1 cellular context compared by ENCODE assay signal in the genomic region with DNA sequence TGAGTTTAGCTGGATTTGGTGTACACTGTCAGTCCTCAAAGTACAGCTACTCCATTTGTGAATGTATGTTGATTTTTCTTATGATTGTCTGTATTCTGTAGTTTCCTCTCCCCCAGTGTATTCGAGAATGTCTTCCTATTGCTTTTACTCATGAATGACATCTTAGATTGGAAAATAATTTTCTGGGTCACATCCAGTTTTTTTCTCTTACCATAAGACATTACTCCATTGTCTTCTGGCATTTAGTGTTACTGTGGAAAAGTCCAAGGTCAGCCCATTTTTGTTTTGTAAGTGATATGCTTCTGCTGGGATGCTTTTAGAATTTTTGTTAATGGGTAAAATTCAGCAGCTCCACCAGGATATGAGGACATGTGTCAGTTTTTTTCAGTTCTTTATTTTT.
TF ChIP-seq lines count a peak whose summit lies in the region.

No MANE protein-coding gene starts in this region.

TF ChIP-seq in HepG2, 621 proteins besides CTCF, POLR2A, EP300 and RAD21 (continued from another document):
- TF ChIP-seq, protein P1, sequence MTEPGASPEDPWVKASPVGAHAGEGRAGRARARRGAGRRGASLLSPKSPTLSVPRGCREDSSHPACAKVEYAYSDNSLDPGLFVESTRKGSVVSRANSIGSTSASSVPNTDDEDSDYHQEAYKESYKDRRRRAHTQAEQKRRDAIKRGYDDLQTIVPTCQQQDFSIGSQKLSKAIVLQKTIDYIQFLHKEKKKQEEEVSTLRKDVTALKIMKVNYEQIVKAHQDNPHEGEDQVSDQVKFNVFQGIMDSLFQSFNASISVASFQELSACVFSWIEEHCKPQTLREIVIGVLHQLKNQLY (CRISPR knock-in tag; IDR thresholded peaks at IDR 0.05), result no peak
- TF ChIP-seq SSRP1 (CRISPR knock-in tag; IDR thresholded peaks at IDR 0.05) (no peak), ZNF629 (CRISPR knock-in tag; conservative IDR thresholded peaks at IDR 0.05) (no peak), SCMH1 (CRISPR knock-in tag; IDR thresholded peaks at IDR 0.05; ENCODE audit: borderline replicate concordance) (no peak), ZZZ3 (CRISPR knock-in tag; IDR thresholded peaks at IDR 0.05; ENCODE audit: borderline replicate concordance) (no peak), ZNF333 (CRISPR knock-in tag; IDR thresholded peaks at IDR 0.05; ENCODE audit: borderline replicate concordance) (no peak), CCAR2 (optimal IDR thresholded peaks at IDR 0.05; ENCODE audit: low read depth, low read length) (no peak), SOX13 (IDR thresholded peaks at IDR 0.05) (no peak), SOX13 (CRISPR knock-in tag; conservative IDR thresholded peaks at IDR 0.05 in 1 of 2, IDR thresholded peaks at IDR 0.05 in 1 of 2) (peak in 1 of 2 experiments; percentile 56; a peak in 2 of 4 replicates), HMGA1 (CRISPR knock-in tag; conservative IDR thresholded peaks at IDR 0.05) (no peak), BHLHE40 (IDR thresholded peaks at IDR 0.05; ENCODE audit: low read length) (no peak), SOX5 (CRISPR knock-in tag; IDR thresholded peaks at IDR 0.05; ENCODE audit: borderline replicate concordance) (peak; percentile 28; the same call in 1 of the 2 replicates), NR1H2 (CRISPR knock-in tag; IDR thresholded peaks at IDR 0.05; ENCODE audit: borderline replicate concordance, low read depth) (no peak), ZNF547 (CRISPR knock-in tag; IDR thresholded peaks at IDR 0.05) (no peak), ZNF839 (CRISPR knock-in tag; IDR thresholded peaks at IDR 0.05; ENCODE audit: borderline replicate concordance) (no peak), SATB2 (CRISPR knock-in tag; IDR thresholded peaks at IDR 0.05) (no peak), NCOA5 (CRISPR knock-in tag; IDR thresholded peaks at IDR 0.05) (no peak), TP53 (CRISPR knock-in tag; conservative IDR thresholded peaks at IDR 0.05) (no peak), KLF12 (CRISPR knock-in tag; IDR thresholded peaks at IDR 0.05; ENCODE audit: borderline replicate concordance) (no peak), HNRNPK (IDR thresholded peaks at IDR 0.05; ENCODE audit: low read depth, low read length, poor library complexity, severe bottlenecking) (no peak)
- TF ChIP-seq, protein P2, sequence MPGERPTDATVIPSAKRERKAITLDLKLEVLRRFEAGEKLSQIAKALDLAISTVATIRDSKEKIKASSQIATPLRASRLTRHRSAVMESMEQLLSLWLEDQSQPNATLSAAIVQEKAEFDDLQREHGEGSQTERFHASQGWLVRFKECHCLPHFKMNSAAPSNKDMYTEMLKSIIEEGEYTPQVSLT (CRISPR knock-in tag; IDR thresholded peaks at IDR 0.05; ENCODE audit: borderline replicate concordance, low read depth), result no peak
- TF ChIP-seq, protein P3, sequence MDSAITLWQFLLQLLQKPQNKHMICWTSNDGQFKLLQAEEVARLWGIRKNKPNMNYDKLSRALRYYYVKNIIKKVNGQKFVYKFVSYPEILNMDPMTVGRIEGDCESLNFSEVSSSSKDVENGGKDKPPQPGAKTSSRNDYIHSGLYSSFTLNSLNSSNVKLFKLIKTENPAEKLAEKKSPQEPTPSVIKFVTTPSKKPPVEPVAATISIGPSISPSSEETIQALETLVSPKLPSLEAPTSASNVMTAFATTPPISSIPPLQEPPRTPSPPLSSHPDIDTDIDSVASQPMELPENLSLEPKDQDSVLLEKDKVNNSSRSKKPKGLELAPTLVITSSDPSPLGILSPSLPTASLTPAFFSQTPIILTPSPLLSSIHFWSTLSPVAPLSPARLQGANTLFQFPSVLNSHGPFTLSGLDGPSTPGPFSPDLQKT (CRISPR knock-in tag; IDR thresholded peaks at IDR 0.05; ENCODE audit: borderline replicate concordance), result no peak
